29 cellular contexts compared by ENCODE assay signal in the genomic region with DNA sequence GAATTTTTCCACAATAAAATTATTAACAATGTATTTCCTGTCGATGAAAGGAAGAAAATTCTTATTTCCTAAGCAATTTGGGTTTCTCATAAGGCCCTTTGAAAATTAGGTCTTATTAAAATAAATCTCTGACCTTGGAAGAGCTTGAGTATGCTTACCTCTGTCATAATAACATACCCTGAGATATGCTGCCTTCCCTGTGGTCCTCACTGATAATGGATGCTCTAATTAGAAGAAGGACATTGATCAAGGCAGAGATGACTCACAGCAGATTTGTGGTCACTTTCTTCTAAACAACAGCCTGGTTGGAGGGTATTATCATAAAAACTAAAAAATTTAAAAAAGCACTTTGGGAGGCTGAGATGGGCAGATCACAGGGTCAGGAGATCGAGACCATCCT.
"Had no signal": no experiment of that assay in that cellular context is flagged by ENCODE, and none has a peak within 500 bp of the region (broad histone marks: within the 10 kb centered on the region; RNA-seq: fewer than 3 reads in every experiment).

No MANE protein-coding gene starts in this region.

- H3K27ac Mint-ChIP-seq: dendritic cell treated with granulocyte-macrophage colony-stimulating factor and Interleukin-4, amounts not matched to agents 40 ng/mL and 50 ng/mL, for 4 days; effector memory CD8-positive, alpha-beta T cell; endodermal cell had no signal

- H3K9me3 ChIP-seq: colonic mucosa, esophagus muscularis mucosa, esophagus squamous epithelium, gastrocnemius medialis, gastroesophageal sphincter had no signal

- ATAC-seq: effector memory CD8-positive, alpha-beta T cell; esophagus mucosa; foreskin keratinocyte; gastrocnemius medialis; gastroesophageal sphincter; heart left ventricle; heart right ventricle had no signal

- H3K4me3 Mint-ChIP-seq: dendritic cell treated with granulocyte-macrophage colony-stimulating factor and Interleukin-4, amounts not matched to agents 40 ng/mL and 50 ng/mL, for 4 days; effector memory CD8-positive, alpha-beta T cell; endodermal cell had no signal

- H3K27me3 Mint-ChIP-seq: dendritic cell treated with granulocyte-macrophage colony-stimulating factor and Interleukin-4, amounts not matched to agents 40 ng/mL and 50 ng/mL, for 4 days; effector memory CD8-positive, alpha-beta T cell had no signal

- H3K36me3 ChIP-seq: colonic mucosa, esophagus muscularis mucosa, esophagus squamous epithelium, gastrocnemius medialis, gastroesophageal sphincter, heart left ventricle, heart right ventricle had no signal

- DNase-seq: colonic mucosa; cortex of kidney; dermis blood vessel endothelial cell; dorsolateral prefrontal cortex; effector CD4-positive, alpha-beta T cell; effector CD8-positive, alpha-beta T cell; effector memory CD4-positive, alpha-beta T cell; effector memory CD8-positive, alpha-beta T cell; endodermal cell; erythroblast; esophagus squamous epithelium; foreskin fibroblast; foreskin keratinocyte; foreskin melanocyte; gastrocnemius medialis; glutamatergic neuron; head of caudate nucleus; heart left ventricle; heart right ventricle had no signal

- H3K27ac ChIP-seq: colonic mucosa, coronary artery, dorsolateral prefrontal cortex, epithelial cell of prostate, esophagus muscularis mucosa, esophagus squamous epithelium, foreskin keratinocyte, gastrocnemius medialis, gastroesophageal sphincter, heart left ventricle, heart right ventricle had no signal

- H3K4me3 ChIP-seq: colonic mucosa, coronary artery, dorsolateral prefrontal cortex, esophagus muscularis mucosa, esophagus squamous epithelium, gastrocnemius medialis, gastroesophageal sphincter, heart left ventricle, heart right ventricle had no signal

- FAIRE-seq: colon, endometrium, endothelial cell of umbilical vein, frontal cortex had no signal

- H3K4me1 ChIP-seq: colonic mucosa, esophagus muscularis mucosa, esophagus squamous epithelium, gastrocnemius medialis, gastroesophageal sphincter, heart left ventricle had no signal

- H3K27me3 ChIP-seq: colonic mucosa, dorsolateral prefrontal cortex, esophagus muscularis mucosa, esophagus squamous epithelium, foreskin keratinocyte, gastrocnemius medialis, gastroesophageal sphincter, heart left ventricle, heart right ventricle had no signal
